Comparison of ENCODE assay signal across 19 cellular contexts in the genomic region with DNA sequence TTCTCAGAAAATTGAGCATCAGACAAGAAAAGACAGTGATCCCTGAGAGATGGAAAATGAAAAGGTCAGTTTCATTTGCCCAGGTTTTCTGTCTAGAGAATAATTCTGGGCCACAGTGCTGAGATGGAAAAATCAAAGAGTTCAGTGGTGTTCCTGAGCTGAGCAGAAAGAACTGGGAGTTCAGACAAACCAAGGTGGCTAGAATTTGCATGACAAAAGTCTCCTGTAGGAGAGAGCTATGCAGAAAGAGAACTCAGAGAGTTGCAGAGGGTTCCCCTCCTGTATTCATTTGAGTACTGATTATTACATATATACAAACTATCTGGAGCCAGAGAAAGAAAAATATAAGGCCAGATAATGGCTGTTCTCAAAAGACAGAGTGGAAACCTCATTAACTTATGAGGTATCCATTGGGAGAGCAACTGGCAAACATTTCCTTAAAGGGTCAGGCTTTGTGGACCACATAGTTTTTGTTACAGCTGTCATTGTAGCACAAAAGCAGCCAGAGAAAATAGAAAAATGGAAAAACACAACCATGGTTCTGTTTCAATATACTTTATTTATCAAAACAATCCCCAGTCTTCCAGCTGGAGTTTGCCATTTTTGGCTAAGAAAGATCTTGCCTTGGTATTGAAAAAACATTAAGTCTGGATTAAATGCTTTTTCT.
"Had no signal": no experiment of that assay in that cellular context is flagged by ENCODE, and none has a peak within 500 bp of the region (broad histone marks: within the 10 kb centered on the region; RNA-seq: fewer than 3 reads in every experiment).

No MANE protein-coding gene starts in this region.

- H3K27ac Mint-ChIP-seq: activated CD4-positive, alpha-beta memory T cell treated with anti-CD3 and anti-CD28 coated beads, Interleukin-2, amount 10 ng/mL, durations not matched to agents 7 days and 5 days; activated T-cell treated with anti-CD3 and anti-CD28 coated beads, Interleukin-2, amount 50 U/mL, for 24 hours; mesothelial cell of epicardium; nephron progenitor cell; stimulated activated naive CD8-positive, alpha-beta T cell treated with anti-CD3 and anti-CD28 coated beads, Interleukin-15, Interleukin-2, amounts not matched to agents 100 ng/mL and 50 ng/mL, for 24 hours had no signal

- H3K4me3 ChIP-seq: body of pancreas, heart right ventricle, ovary, sigmoid colon, spleen, suprapubic skin, upper lobe of right lung had no signal

- DNase-seq: activated CD4-positive, alpha-beta memory T cell treated with anti-CD3 and anti-CD28 coated beads, Interleukin-2, amount 10 ng/mL, durations not matched to agents 7 days and 5 days; activated CD4-positive, alpha-beta T cell treated with anti-CD3 and anti-CD28 coated beads for 4 hours; activated effector memory CD4-positive, alpha-beta T cell treated with Interleukin-2 at 50 U/mL for 16 hours; activated naive CD4-positive, alpha-beta T cell treated with anti-CD3 and anti-CD28 coated beads, Interleukin-2, amount 50 U/mL, for 16 hours; activated T-cell treated with anti-CD3 and anti-CD28 coated beads, Interleukin-2, amount 50 U/mL, for 24 hours; body of pancreas; cortex of kidney; effector CD8-positive, alpha-beta T cell; heart right ventricle; nephron progenitor cell; ovary; sigmoid colon; spleen; upper lobe of right lung had no signal

- H3K27me3 ChIP-seq: body of pancreas, heart right ventricle, ovary, sigmoid colon, spleen, suprapubic skin, upper lobe of right lung had no signal

- H3K4me1 ChIP-seq: body of pancreas, heart right ventricle, sigmoid colon, spleen, suprapubic skin, upper lobe of right lung had no signal

- H3K27me3 Mint-ChIP-seq: activated CD4-positive, alpha-beta memory T cell treated with anti-CD3 and anti-CD28 coated beads, Interleukin-2, amount 10 ng/mL, durations not matched to agents 7 days and 5 days; activated T-cell treated with anti-CD3 and anti-CD28 coated beads, Interleukin-2, amount 50 U/mL, for 24 hours; stimulated activated naive CD8-positive, alpha-beta T cell treated with anti-CD3 and anti-CD28 coated beads, Interleukin-15, Interleukin-2, amounts not matched to agents 100 ng/mL and 50 ng/mL, for 24 hours had no signal

- H3K4me1 Mint-ChIP-seq: activated CD4-positive, alpha-beta memory T cell treated with anti-CD3 and anti-CD28 coated beads, Interleukin-2, amount 10 ng/mL, durations not matched to agents 7 days and 5 days; mesothelial cell of epicardium; nephron progenitor cell had no signal

- H3K4me3 Mint-ChIP-seq: activated CD4-positive, alpha-beta memory T cell treated with anti-CD3 and anti-CD28 coated beads, Interleukin-2, amount 10 ng/mL, durations not matched to agents 7 days and 5 days; activated T-cell treated with anti-CD3 and anti-CD28 coated beads, Interleukin-2, amount 50 U/mL, for 24 hours; mesothelial cell of epicardium; nephron progenitor cell; stimulated activated naive CD8-positive, alpha-beta T cell treated with anti-CD3 and anti-CD28 coated beads, Interleukin-15, Interleukin-2, amounts not matched to agents 100 ng/mL and 50 ng/mL, for 24 hours had no signal

- H3K9me3 ChIP-seq: body of pancreas, ovary had no signal

- ATAC-seq: body of pancreas, SK-N-SH treated with all-trans-retinoic acid at 6 μM for 48 hours, upper lobe of right lung had no signal

- H3K27ac ChIP-seq: body of pancreas, epithelial cell of prostate, heart right ventricle, ovary, sigmoid colon, spleen, suprapubic skin, upper lobe of right lung had no signal

- H3K36me3 ChIP-seq: heart right ventricle, ovary, sigmoid colon, spleen, suprapubic skin, upper lobe of right lung had no signal
